In the genomic region with DNA sequence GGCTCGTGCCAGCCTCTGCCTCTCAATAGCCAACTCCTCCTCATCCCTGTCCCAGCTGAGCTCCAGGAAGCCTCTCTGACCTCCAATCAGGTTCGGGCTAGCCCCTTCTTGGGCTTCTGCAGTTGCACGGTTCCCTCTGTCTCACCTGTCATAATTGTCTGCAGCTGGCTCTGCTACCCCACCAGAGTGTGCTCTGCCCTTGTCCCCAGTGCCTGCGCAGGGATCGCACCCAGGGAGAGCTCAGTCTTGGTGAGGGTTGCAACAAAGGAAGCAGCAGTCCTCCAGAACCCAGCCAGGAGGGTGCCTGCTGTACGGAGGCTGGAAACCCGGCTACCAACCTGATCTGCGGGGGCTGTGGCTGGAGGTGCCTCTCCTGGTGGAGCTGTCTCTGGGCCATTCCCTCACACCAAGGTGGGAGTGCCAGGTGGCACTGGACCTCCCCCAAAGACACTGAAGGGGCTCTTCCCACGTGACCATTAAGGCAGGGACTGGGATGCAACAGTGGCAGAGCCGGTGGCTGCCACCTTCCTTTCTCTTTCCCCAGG, we compare ENCODE assay signal across 21 cellular contexts.
DNase-seq lines count a peak whose midpoint lies in the region; ATAC-seq and TF ChIP-seq lines count a peak whose summit lies in the region.
"Had no signal": no experiment of that assay in that cellular context is flagged by ENCODE, and none has a peak within 500 bp of the region (broad histone marks: within the 10 kb centered on the region; RNA-seq: fewer than 3 reads in every experiment).

No MANE protein-coding gene starts in this region.

- TF ChIP-seq CTCF in spleen (IDR thresholded peaks at IDR 0.05 in 8 of 11, conservative IDR thresholded peaks at IDR 0.05 in 3 of 11) = no peak

- no peaks in the 10 kb centered on the region for H3K36me3 Mint-ChIP-seq in activated CD8-positive, alpha-beta memory T cell treated with anti-CD3 and anti-CD28 coated beads, Interleukin-2, amount 10 ng/mL, durations not matched to agents 7 days and 5 days
- no peaks in the 10 kb centered on the region for H3K36me3 Mint-ChIP-seq in T-cell
- peaks cover 3% of the 10 kb centered on the region for H3K36me3 Mint-ChIP-seq in effector memory CD8-positive, alpha-beta T cell (ENCODE audit: insufficient read depth)
- H3K36me3 Mint-ChIP-seq: immature natural killer cell; naive thymus-derived CD4-positive, alpha-beta T cell had no signal

- CTCF ChIA-PET in activated CD8-positive, alpha-beta memory T cell treated with anti-CD3 and anti-CD28 coated beads, Interleukin-2, amount 10 ng/mL, durations not matched to agents 7 days and 5 days (lab: Charles Lee) = interaction anchor here (0.6 to 5.6 kb wide), 4 partner anchors 16 to 564 kb away, joined by 3 to 137 read pairs (median 4); no protein-coding TSS in a partner anchor
- CTCF ChIA-PET in T-cell (lab: Charles Lee) = interaction anchor here (0.7 to 1.1 kb wide), 3 partner anchors 115 to 117 kb away, joined by 3 to 5 read pairs (median 3); no protein-coding TSS in a partner anchor

- POLR2A ChIA-PET in T-cell (lab: Charles Lee) = no interaction called here

- peaks cover 0 to 11% (median 5%) of the 10 kb centered on the region in 6 donors for H3K4me1 ChIP-seq in spleen
- H3K4me1 ChIP-seq: foreskin keratinocyte, parathyroid adenoma, right lobe of liver, suprapubic skin, vagina had no signal

- H3K9me3 ChIP-seq in spleen = no peaks in the 10 kb centered on the region
- H3K9me3 ChIP-seq: right lobe of liver, suprapubic skin, vagina had no signal

- no peak for ATAC-seq in activated CD8-positive, alpha-beta memory T cell treated with anti-CD3 and anti-CD28 coated beads, Interleukin-2, amount 10 ng/mL, durations not matched to agents 7 days and 5 days
- no peak for ATAC-seq in T-cell (replicated peaks in 1 of 4)
- no peak for ATAC-seq in effector memory CD8-positive, alpha-beta T cell (replicated peaks)
- ATAC-seq: foreskin keratinocyte; left lobe of liver; naive thymus-derived CD4-positive, alpha-beta T cell; right lobe of liver had no signal

- no peaks in the 10 kb centered on the region for H3K36me3 ChIP-seq in spleen
- H3K36me3 ChIP-seq: right lobe of liver, suprapubic skin, vagina had no signal

- H3K27ac Mint-ChIP-seq in activated CD8-positive, alpha-beta memory T cell treated with anti-CD3 and anti-CD28 coated beads, Interleukin-2, amount 10 ng/mL, durations not matched to agents 7 days and 5 days = no peak overlapping the region
- peak overlapping the region; percentile 4 to 22 for H3K27ac Mint-ChIP-seq in T-cell
- no peak overlapping the region for H3K27ac Mint-ChIP-seq in effector memory CD8-positive, alpha-beta T cell
- H3K27ac Mint-ChIP-seq: immature natural killer cell; naive thymus-derived CD4-positive, alpha-beta T cell had no signal

- no peak overlapping the region for H3K27ac ChIP-seq in spleen
- H3K27ac ChIP-seq: foreskin keratinocyte, parathyroid adenoma, PC-9, right lobe of liver, suprapubic skin, vagina had no signal

- intact Hi-C loops in spleen (cut with DNase I; ENCODE audit: low total_unique reads) = no loop called here

- DNase-seq in activated CD8-positive, alpha-beta memory T cell treated with anti-CD3 and anti-CD28 coated beads, Interleukin-2, amount 50 U/mL, for 48 hours = peak; percentile 38
- DNase-seq in activated CD8-positive, alpha-beta memory T cell treated with anti-CD3 and anti-CD28 coated beads, Interleukin-2, amount 10 ng/mL, durations not matched to agents 7 days and 5 days = no peak
- peak; percentile 54 for DNase-seq in NCI-H146 (lab: John Stamatoyannopoulos, UW)
- DNase-seq in T-cell = no peak
- peak; percentile 41 for DNase-seq in spleen
- DNase-seq in SW480 (ENCODE audit: low spot score) = no peak
- DNase-seq in effector memory CD8-positive, alpha-beta T cell = no peak
- DNase-seq: activated CD4-positive, alpha-beta T cell treated with anti-CD3 and anti-CD28 coated beads for 4 hours; effector CD4-positive, alpha-beta T cell; foreskin keratinocyte; H7; immature natural killer cell; naive thymus-derived CD4-positive, alpha-beta T cell; NCI-H187; right lobe of liver; SHP77 treated with DMSO at 0.1 percent for 48 hours had no signal

- no peak overlapping the region for H3K4me3 ChIP-seq in spleen
- H3K4me3 ChIP-seq: PC-9, right lobe of liver, suprapubic skin, vagina had no signal

- H3K27me3 ChIP-seq in spleen (replicated peaks in 1 of 7) = no peaks in the 10 kb centered on the region
- H3K27me3 ChIP-seq: right lobe of liver, vagina had no signal

- TF ChIP-seq POLR2A in spleen (IDR thresholded peaks at IDR 0.05) = no peak

- no peak overlapping the region for H3K4me3 Mint-ChIP-seq in activated CD8-positive, alpha-beta memory T cell treated with anti-CD3 and anti-CD28 coated beads, Interleukin-2, amount 10 ng/mL, durations not matched to agents 7 days and 5 days
- no peak overlapping the region for H3K4me3 Mint-ChIP-seq in T-cell
- H3K4me3 Mint-ChIP-seq in effector memory CD8-positive, alpha-beta T cell = no peak overlapping the region
- H3K4me3 Mint-ChIP-seq: immature natural killer cell; naive thymus-derived CD4-positive, alpha-beta T cell had no signal

- H3K4me1 Mint-ChIP-seq in activated CD8-positive, alpha-beta memory T cell treated with anti-CD3 and anti-CD28 coated beads, Interleukin-2, amount 10 ng/mL, durations not matched to agents 7 days and 5 days = peaks cover 3% of the 10 kb centered on the region
- H3K4me1 Mint-ChIP-seq in T-cell = peaks cover 0 to 2% (median 0%) of the 10 kb centered on the region in 3 donors
- H3K4me1 Mint-ChIP-seq in effector memory CD8-positive, alpha-beta T cell (ENCODE audit: low read depth in 2 of 2) = no peaks in the 10 kb centered on the region
- H3K4me1 Mint-ChIP-seq: immature natural killer cell had no signal

- H3K9me3 Mint-ChIP-seq in activated CD8-positive, alpha-beta memory T cell treated with anti-CD3 and anti-CD28 coated beads, Interleukin-2, amount 10 ng/mL, durations not matched to agents 7 days and 5 days (ENCODE audit: low read depth) = no peaks in the 10 kb centered on the region
- no peaks in the 10 kb centered on the region for H3K9me3 Mint-ChIP-seq in T-cell
- H3K9me3 Mint-ChIP-seq in effector memory CD8-positive, alpha-beta T cell = no peaks in the 10 kb centered on the region
- H3K9me3 Mint-ChIP-seq: immature natural killer cell; naive thymus-derived CD4-positive, alpha-beta T cell had no signal

- 69 to 89% (median 77%) methylated on average over 5 to 10 of the region's 10 CpGs for WGBS in spleen, 5 donors

- no peaks in the 10 kb centered on the region for H3K27me3 Mint-ChIP-seq in activated CD8-positive, alpha-beta memory T cell treated with anti-CD3 and anti-CD28 coated beads, Interleukin-2, amount 10 ng/mL, durations not matched to agents 7 days and 5 days
- H3K27me3 Mint-ChIP-seq in T-cell = peaks cover 0 to 3% of the 10 kb centered on the region in 2 donors
- peaks cover 0 to 16% of the 10 kb centered on the region in 2 donors for H3K27me3 Mint-ChIP-seq in effector memory CD8-positive, alpha-beta T cell

Comparison
In these comparisons a context has a peak if more than half of its experiments do, and no peak if none do; other contexts are left out.
1. DNase-seq: peak in activated CD8-positive, alpha-beta memory T cell treated with anti-CD3 and anti-CD28 coated beads, Interleukin-2, amount 50 U/mL, for 48 hours (single experiment), NCI-H146 (single experiment) and spleen (single experiment); none in activated CD8-positive, alpha-beta memory T cell treated with anti-CD3 and anti-CD28 coated beads, Interleukin-2, amount 10 ng/mL, durations not matched to agents 7 days and 5 days (single experiment), T-cell (0 of 34), SW480 (single experiment) and effector memory CD8-positive, alpha-beta T cell (0 of 3).
2. H3K27ac Mint-ChIP-seq: peak in T-cell (2 of 2); none in activated CD8-positive, alpha-beta memory T cell treated with anti-CD3 and anti-CD28 coated beads, Interleukin-2, amount 10 ng/mL, durations not matched to agents 7 days and 5 days (single experiment) and effector memory CD8-positive, alpha-beta T cell (0 of 2).